Comparison of ENCODE assay signal across 11 cellular contexts in genomic region chr16:77307764-77308561, GRCh38.
DNase-seq lines count a peak whose midpoint lies in the region; ATAC-seq, FAIRE-seq and TF ChIP-seq lines count a peak whose summit lies in the region.
"Had no signal": no experiment of that assay in that cellular context is flagged by ENCODE, and none has a peak within 500 bp of the region (broad histone marks: within the 10 kb centered on the region; RNA-seq: fewer than 3 reads in every experiment).

No MANE protein-coding gene starts in this region.

- H3K9me3 Mint-ChIP-seq in activated T-cell treated with anti-CD3 and anti-CD28 coated beads, Interleukin-2, amount 50 U/mL, for 4 hours = no peaks in the 10 kb centered on the region
- H3K9me3 Mint-ChIP-seq: naive thymus-derived CD4-positive, alpha-beta T cell had no signal

- FAIRE-seq in keratinocyte (lab: Jason Lieb, UNC) (no peak), frontal cortex (lab: Jason Lieb, UNC) (no peak)

- H3K9ac ChIP-seq in keratinocyte (ENCODE audit: control insufficient read depth, extremely low read depth, insufficient read depth, low read length) = no peak overlapping the region

- peak overlapping the region; percentile 39 for H3K27ac ChIP-seq in keratinocyte (ENCODE audit: control insufficient read depth, insufficient read depth, low read length)

- dilution Hi-C loops in keratinocyte (cut with MboI; ENCODE audit: extremely low pct_ligation_motif_present, low sequenced_read_pairs) = no loop called here

- H3K79me2 ChIP-seq in keratinocyte (ENCODE audit: control insufficient read depth, insufficient read depth, low read length) = no peaks in the 10 kb centered on the region

- peaks cover 5% of the 10 kb centered on the region for H3K4me1 Mint-ChIP-seq in activated T-cell treated with anti-CD3 and anti-CD28 coated beads, Interleukin-2, amount 50 U/mL, for 4 hours (ENCODE audit: low read depth)

- no peaks in the 10 kb centered on the region for H4K20me1 ChIP-seq in keratinocyte (ENCODE audit: control insufficient read depth, extremely low read depth, insufficient read depth, low read length)

- no peaks in the 10 kb centered on the region for H3K36me3 ChIP-seq in keratinocyte (ENCODE audit: control insufficient read depth in 2 of 2, extremely low read depth in 1 of 2, insufficient read depth in 2 of 2, low read length in 2 of 2)

- no peak overlapping the region for H3K4me3 ChIP-seq in keratinocyte (ENCODE audit: control insufficient read depth in 2 of 3, extremely low read depth in 1 of 3, insufficient read depth in 2 of 3, low read depth in 1 of 3, low read length in 3 of 3)

- H2AFZ ChIP-seq in keratinocyte (ENCODE audit: control insufficient read depth, low read length) = peak overlapping the region; percentile 4

- peak; percentile 52 for DNase-seq in Ammon's horn (ENCODE audit: low spot score)
- DNase-seq in H4 (ENCODE audit: low spot score) = peak; percentile 30
- no peak for DNase-seq in activated T-cell treated with anti-CD3 and anti-CD28 coated beads, Interleukin-2, amount 50 U/mL, for 4 hours
- peak; percentile 21 for DNase-seq in keratinocyte (ENCODE audit: low read depth, low spot score)
- no peak for DNase-seq in frontal cortex (ENCODE audit: low spot score in 2 of 2)
- no peak for DNase-seq in DMS79 treated with DMSO at 0.1 percent for 48 hours (lab: John Stamatoyannopoulos, UW)
- DNase-seq in SIG-M5 (lab: John Stamatoyannopoulos, UW) = no peak
- DNase-seq: GF-D8; naive thymus-derived CD4-positive, alpha-beta T cell; NCI-H1930 had no signal

- H3K4me3 Mint-ChIP-seq in activated T-cell treated with anti-CD3 and anti-CD28 coated beads, Interleukin-2, amount 50 U/mL, for 4 hours = no peak overlapping the region
- H3K4me3 Mint-ChIP-seq: naive thymus-derived CD4-positive, alpha-beta T cell had no signal

- H3K36me3 Mint-ChIP-seq in activated T-cell treated with anti-CD3 and anti-CD28 coated beads, Interleukin-2, amount 50 U/mL, for 4 hours (ENCODE audit: insufficient read depth) = no peaks in the 10 kb centered on the region
- H3K36me3 Mint-ChIP-seq: naive thymus-derived CD4-positive, alpha-beta T cell had no signal

- peak; percentile 85 to 86 for ATAC-seq in activated T-cell treated with anti-CD3 and anti-CD28 coated beads, Interleukin-2, amount 50 U/mL, for 4 hours
- no peak for ATAC-seq in HG03045 (IDR thresholded peaks at IDR 0.05; ENCODE audit: unreplicated experiment)
- ATAC-seq: naive thymus-derived CD4-positive, alpha-beta T cell had no signal

- H3K27me3 Mint-ChIP-seq in activated T-cell treated with anti-CD3 and anti-CD28 coated beads, Interleukin-2, amount 50 U/mL, for 4 hours (ENCODE audit: low read depth) = peaks cover 5% of the 10 kb centered on the region

- no peaks in the 10 kb centered on the region for H3K9me1 ChIP-seq in keratinocyte (ENCODE audit: control insufficient read depth, extremely low read depth, insufficient read depth, low read length)

- peaks cover 4% of the 10 kb centered on the region for H3K4me1 ChIP-seq in keratinocyte (ENCODE audit: control insufficient read depth, extremely low read depth, insufficient read depth, low read length)

- H3K4me2 ChIP-seq in keratinocyte (ENCODE audit: control insufficient read depth, extremely low read depth, insufficient read depth, low read depth, low read length) = no peak overlapping the region

- no peaks in the 10 kb centered on the region for H3K27me3 ChIP-seq in keratinocyte (ENCODE audit: control insufficient read depth, extremely low read depth, insufficient read depth, low read length)

- H3K9me3 ChIP-seq in keratinocyte (ENCODE audit: control insufficient read depth, low read depth, low read length) = no peaks in the 10 kb centered on the region

- no peak for TF ChIP-seq CTCF in keratinocyte (optimal IDR thresholded peaks at IDR 0.05 in 1 of 3, IDR thresholded peaks at IDR 0.05 in 1 of 3, conservative IDR thresholded peaks at IDR 0.05 in 1 of 3; ENCODE audit: extremely low read depth in 1 of 3, insufficient read depth in 2 of 3, low read length in 3 of 3)

Comparison
In these comparisons a context has a peak if more than half of its experiments do, and no peak if none do; other contexts are left out.
1. DNase-seq: peak in Ammon's horn (single experiment), H4 (single experiment) and keratinocyte (single experiment); none in activated T-cell treated with anti-CD3 and anti-CD28 coated beads, Interleukin-2, amount 50 U/mL, for 4 hours (single experiment), frontal cortex (0 of 2), DMS79 treated with DMSO at 0.1 percent for 48 hours (single experiment) and SIG-M5 (single experiment).